Comparison of ENCODE assay signal across 8 cellular contexts in genomic region chr15:40045572-40046217, GRCh38. TPM values are rescaled to one million over a fixed set of nuclear protein-coding genes. Genes with fewer than 3 reads are reported as not detected.
A peak's percentile ranks its signal among the peaks of the same experiment; 100 is the strongest.
DNase-seq lines count a peak whose midpoint lies in the region; ATAC-seq, FAIRE-seq and TF ChIP-seq lines count a peak whose summit lies in the region.

No MANE protein-coding gene starts in this region.

- peaks cover 0 to 5% of the 10 kb centered on the region in 2 donors for H3K4me1 ChIP-seq in breast epithelium
- peaks cover 32% of the 10 kb centered on the region for H3K4me1 ChIP-seq in Panc1 (ENCODE audit: control insufficient read depth, insufficient read depth, low read length)
- H3K4me1 ChIP-seq in iPS-20b (ENCODE audit: insufficient read depth, low read length): peaks cover 7% of the 10 kb centered on the region; the same call in 1 of the 2 replicates

- H3K36me3 ChIP-seq in breast epithelium (no peaks in the 10 kb centered on the region), Panc1 (ENCODE audit: control insufficient read depth, insufficient read depth, low read length) (no peaks in the 10 kb centered on the region), iPS-20b (ENCODE audit: insufficient read depth, low read depth, low read length) (no peaks in the 10 kb centered on the region)

- peaks cover 34% of the 10 kb centered on the region for H3K4me1 Mint-ChIP-seq in MCF 10A (ENCODE audit: insufficient read depth, unreplicated experiment)
- H3K4me1 Mint-ChIP-seq in type B pancreatic cell (ENCODE audit: unreplicated experiment): peaks cover 67% of the 10 kb centered on the region

- H3K9me3 ChIP-seq in breast epithelium (no peaks in the 10 kb centered on the region), Panc1 (ENCODE audit: control insufficient read depth, insufficient read depth, low read depth, low read length) (no peaks in the 10 kb centered on the region), iPS-20b (ENCODE audit: insufficient read depth, low read depth, low read length) (no peaks in the 10 kb centered on the region)

- TF ChIP-seq CTCF in breast epithelium (IDR thresholded peaks at IDR 0.05) (no peak), MCF 10A (IDR thresholded peaks at IDR 0.05; ENCODE audit: unreplicated experiment) (no peak), Panc1 (IDR thresholded peaks at IDR 0.05) (no peak), type B pancreatic cell (conservative IDR thresholded peaks at IDR 0.05) (no peak)

- intact Hi-C loops in breast epithelium (cut with DNase I; ENCODE audit: low total_unique reads): loop anchor here (10.0 kb wide), 1 partner anchor 229 kb away; no protein-coding TSS in a partner anchor
- intact Hi-C loops in MCF 10A (cut with micrococcal nuclease): loop anchor here (1.0 to 5.0 kb wide), 6 partner anchors 58 to 229 kb away; partner anchors contain the start of gene BUB1B
- intact Hi-C loops in Panc1 (cut with micrococcal nuclease; ENCODE audit: unreplicated experiment): loop anchor here (2.0 to 10.0 kb wide), 3 partner anchors 59 to 229 kb away; partner anchors contain the start of gene BUB1B

- POLR2A ChIA-PET in MCF 10A (lab: Yijun Ruan, JAX): interaction anchor here (0.6 to 2.8 kb wide), 9 partner anchors 9 to 393 kb away, joined by 3 to 8 read pairs (median 4); no protein-coding TSS in a partner anchor
- POLR2A ChIA-PET in Panc1 (lab: Charles Lee): interaction anchor here (0.5 to 0.9 kb wide), 3 partner anchors 53 to 122 kb away, joined by 3 to 4 read pairs (median 4); no protein-coding TSS in a partner anchor

- TF ChIP-seq POLR2A in breast epithelium (IDR thresholded peaks at IDR 0.05): no peak

- H3K27me3 ChIP-seq in breast epithelium (no peaks in the 10 kb centered on the region), Panc1 (ENCODE audit: control insufficient read depth, insufficient read depth, low read length) (no peaks in the 10 kb centered on the region), iPS-20b (ENCODE audit: insufficient read depth, low read length) (no peaks in the 10 kb centered on the region)

- H3K4me3 Mint-ChIP-seq in MCF 10A (ENCODE audit: unreplicated experiment) (no peak overlapping the region), type B pancreatic cell (peak overlapping the region; percentile 71)

- H3K9me3 Mint-ChIP-seq in MCF 10A (ENCODE audit: unreplicated experiment) (no peaks in the 10 kb centered on the region), type B pancreatic cell (no peaks in the 10 kb centered on the region)

- BruUV-seq in MCF 10A (replicated peaks; lab: Mats Ljungman, UMichigan) (no TSS peak), Panc1 (replicated peaks; lab: Mats Ljungman, UMichigan) (no TSS peak)

- H3K4me3 ChIP-seq in breast epithelium: no peak overlapping the region
- H3K4me3 ChIP-seq in Panc1 (ENCODE audit: low read depth in 2 of 2, low read length in 2 of 2): peak overlapping the region in 1 of 2 experiments; percentile 58; a peak in 2 of 4 replicates
- peak overlapping the region; percentile 45; the same call in 1 of the 2 replicates for H3K4me3 ChIP-seq in iPS-20b (ENCODE audit: low read length)

- CTCF ChIA-PET in MCF 10A (lab: Yijun Ruan, JAX) (interaction anchor here (0.6 to 5.7 kb wide), 45 partner anchors 8 to 812 kb away, joined by 3 to 125 read pairs (median 4); partner anchors contain the start of genes BMF and BUB1B), Panc1 (lab: Charles Lee) (interaction anchor here (0.5 to 1.7 kb wide), 10 partner anchors 57 to 229 kb away, joined by 3 to 9 read pairs (median 4); no protein-coding TSS in a partner anchor)

- H3K27ac Mint-ChIP-seq in MCF 10A (ENCODE audit: low read depth, unreplicated experiment): no peak overlapping the region
- H3K27ac Mint-ChIP-seq in type B pancreatic cell: peak overlapping the region; percentile 87

- in situ Hi-C loops in Panc1 (cut with HindIII; ENCODE audit: low pct_unique_long_range_greater_than_20kb, low sequenced_read_pairs) (no loop called here), ACHN (cut with HindIII; ENCODE audit: low pct_ligation_motif_present, low pct_unique_long_range_greater_than_20kb, low sequenced_read_pairs) (no loop called here)

- no peak overlapping the region for H3K9ac ChIP-seq in iPS-20b (ENCODE audit: low read depth, low read length)

- no peaks in the 10 kb centered on the region for H3K27me3 Mint-ChIP-seq in MCF 10A (ENCODE audit: insufficient read depth, unreplicated experiment)
- H3K27me3 Mint-ChIP-seq in type B pancreatic cell: no peaks in the 10 kb centered on the region

- peak overlapping the region; percentile 62 to 64 for H3K27ac ChIP-seq in breast epithelium
- H3K27ac ChIP-seq in Panc1 (ENCODE audit: low read length): peak overlapping the region; percentile 53; the same call in 1 of the 2 replicates
- no peak overlapping the region for H3K27ac ChIP-seq in iPS-20b (ENCODE audit: low read length)

- H3K36me3 Mint-ChIP-seq in MCF 10A (ENCODE audit: insufficient read depth, unreplicated experiment) (peaks cover 4% of the 10 kb centered on the region), type B pancreatic cell (peaks cover 3% of the 10 kb centered on the region)

- no peak for DNase-seq in breast epithelium (ENCODE audit: low spot score in 2 of 2)
- DNase-seq in MCF 10A (ENCODE audit: unreplicated experiment): no peak
- DNase-seq in Panc1 (ENCODE audit: low read depth, low spot score): no peak
- no peak for DNase-seq in type B pancreatic cell (ENCODE audit: extremely low spot score, unreplicated experiment)
- DNase-seq in ACHN: no peak
- DNase-seq in hypothalamus (lab: John Stamatoyannopoulos, UW): no peak
- DNase-seq in urothelium cell line (ENCODE audit: low spot score): no peak

- peak; percentile 40 for ATAC-seq in Panc1

- FAIRE-seq in urothelium cell line (lab: Jason Lieb, UNC): no peak

RNA-seq across cellular contexts. Expression of gene SRP14, which starts 6.7 kb away (rescaled TPM):
- total RNA-seq in breast epithelium: 100 to 1,000 TPM; 279 to 310 (median 299) TPM
- total RNA-seq in MCF 10A (2022): 165 and 203 TPM in 2 replicates
- total RNA-seq in Panc1 (2021; ENCODE audit: unreplicated experiment): 166 TPM
- polyA plus RNA-seq in Panc1 (2012; ENCODE audit: insufficient read length): 372 TPM
- total RNA-seq in type B pancreatic cell (ENCODE audit: low replicate concordance): 176 and 235 TPM in 2 replicates
